Comparison of ENCODE assay signal across 21 cellular contexts in the genomic region with DNA sequence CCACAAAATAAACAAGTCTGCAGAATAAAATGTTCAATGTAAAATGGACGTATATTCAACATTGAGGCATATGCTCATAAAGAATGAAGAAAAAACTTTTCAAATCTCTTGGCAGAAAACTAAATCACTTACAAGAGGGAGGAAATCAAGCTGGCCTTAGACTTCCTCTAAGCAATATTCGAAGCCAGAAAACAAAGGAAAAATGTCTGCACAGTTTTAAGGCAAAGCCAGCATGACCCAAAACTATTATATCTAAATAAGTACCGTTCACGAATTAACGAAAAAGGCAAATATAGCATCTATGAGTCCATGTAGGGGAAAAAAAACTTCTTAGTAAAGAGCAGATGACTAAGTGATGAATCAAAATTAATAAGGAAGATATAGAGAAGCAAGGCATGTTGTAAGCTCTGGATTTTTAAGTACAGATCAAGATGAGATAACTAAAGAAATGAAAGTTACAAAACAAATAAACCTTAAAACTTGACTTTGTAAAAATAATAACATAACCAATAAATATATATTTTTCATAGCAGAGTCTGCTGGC.
DNase-seq lines count a peak whose midpoint lies in the region; ATAC-seq, FAIRE-seq and TF ChIP-seq lines count a peak whose summit lies in the region.
"Had no signal": no experiment of that assay in that cellular context is flagged by ENCODE, and none has a peak within 500 bp of the region (broad histone marks: within the 10 kb centered on the region; RNA-seq: fewer than 3 reads in every experiment).

No MANE protein-coding gene starts in this region.

- ATAC-seq in GM18873 (IDR thresholded peaks at IDR 0.05; ENCODE audit: low FRiP score, unreplicated experiment) = no peak
- ATAC-seq: WTC11 had no signal

- H4K20me1 ChIP-seq in SK-N-SH (ENCODE audit: insufficient read depth) = no peaks in the 10 kb centered on the region

- no peaks in the 10 kb centered on the region for H3K9me2 ChIP-seq in SK-N-SH

- H3K4me1 ChIP-seq in ACC112 (ENCODE audit: control insufficient read depth, insufficient read depth, low read length, unreplicated experiment) (peaks cover 8% of the 10 kb centered on the region), SK-N-SH (ENCODE audit: control insufficient read depth in 1 of 2, insufficient read depth in 2 of 2, low read depth in 1 of 2, low read length in 1 of 2) (peaks cover 0 to 8% of the 10 kb centered on the region in 2 experiments; a peak in 2 of 4 replicates)

- H3K27ac ChIP-seq in ACC112 (ENCODE audit: low read depth, low read length) = peak overlapping the region; percentile 26; the same call in 1 of the 2 replicates
- peak overlapping the region; percentile 50 to 62; a peak in 3 of 4 replicates for H3K27ac ChIP-seq in SK-N-SH (ENCODE audit: low read depth in 2 of 2, low read length in 1 of 2)
- H3K27ac ChIP-seq: dorsolateral prefrontal cortex, hepatocyte, sigmoid colon had no signal

- 44% methylated on average over 5 of the region's 5 CpGs for WGBS in SK-N-SH (ENCODE audit: low lambda C conversion rate)

- H3K79me2 ChIP-seq in ACC112 (ENCODE audit: control insufficient read depth, insufficient read depth, low read length, unreplicated experiment) = peaks cover 9% of the 10 kb centered on the region
- H3K79me2 ChIP-seq in SK-N-SH (ENCODE audit: insufficient read depth) = peaks cover 40% of the 10 kb centered on the region

- peaks cover 11% of the 10 kb centered on the region for H3F3A ChIP-seq in SK-N-SH (replicated peaks; ENCODE audit: insufficient read depth)

- no peak overlapping the region; the same call in 1 of the 2 replicates for H3K9ac ChIP-seq in SK-N-SH

- TF ChIP-seq CTCF in SK-N-SH (IDR thresholded peaks at IDR 0.05) = no peak
- TF ChIP-seq CTCF in fibroblast of pulmonary artery (IDR thresholded peaks at IDR 0.05; ENCODE audit: low read length, missing control alignments) = no peak
- TF ChIP-seq CTCF in GM10248 (IDR thresholded peaks at IDR 0.05; ENCODE audit: control extremely low read depth, extremely low read depth, low read depth, missing control alignments) = no peak

- CTCF ChIA-PET in SK-N-SH (lab: Yijun Ruan, JAX) (interaction anchor here (1.1 to 2.8 kb wide), 3 partner anchors 32 to 415 kb away, joined by 3 to 15 read pairs (median 4); no protein-coding TSS in a partner anchor), GM10248 (lab: Yijun Ruan, JAX) (interaction anchor here (1.0 kb wide), 1 partner anchor 64 kb away, joined by 3 read pairs; no protein-coding TSS in a partner anchor)

- H3K27me3 ChIP-seq in ACC112 (ENCODE audit: insufficient read depth, low read length) = no peaks in the 10 kb centered on the region
- H3K27me3 ChIP-seq in SK-N-SH (ENCODE audit: insufficient read depth) = no peaks in the 10 kb centered on the region
- H3K27me3 ChIP-seq: dorsolateral prefrontal cortex, hepatocyte, sigmoid colon had no signal

- H2AFZ ChIP-seq in ACC112 (ENCODE audit: low read length, unreplicated experiment) (peak overlapping the region; percentile 21), SK-N-SH (ENCODE audit: low read depth) (peak overlapping the region; percentile 1)
- H2AFZ ChIP-seq: hepatocyte had no signal

- peak; percentile 60 for FAIRE-seq in G401.6 (lab: Jason Lieb, UNC)

- POLR2A ChIA-PET in SK-N-SH (lab: Yijun Ruan, JAX) (no interaction called here), GM10248 (lab: Yijun Ruan, JAX) (interaction anchor here (0.9 kb wide), 1 partner anchor 86 kb away, joined by 4 read pairs; no protein-coding TSS in a partner anchor)

- TF ChIP-seq RAD21 in SK-N-SH (IDR thresholded peaks at IDR 0.05; ENCODE audit: low read length) = no peak

- H3K4me2 ChIP-seq in SK-N-SH = peak overlapping the region; percentile 4; the same call in 1 of the 2 replicates
- H3K4me2 ChIP-seq: hepatocyte had no signal

- H3K4me3 ChIP-seq in ACC112 (ENCODE audit: low read depth, low read length) = peak overlapping the region; percentile 26
- H3K4me3 ChIP-seq in SK-N-SH (ENCODE audit: low read depth in 2 of 2, low read length in 1 of 2) = no peak overlapping the region
- H3K4me3 ChIP-seq in fibroblast of pulmonary artery (replicated peaks; ENCODE audit: low read depth, low read length) = no peak overlapping the region
- H3K4me3 ChIP-seq: dorsolateral prefrontal cortex, hepatocyte, sigmoid colon had no signal

- H3K36me3 ChIP-seq in ACC112 (ENCODE audit: insufficient read depth, low read length) (no peaks in the 10 kb centered on the region), SK-N-SH (replicated peaks in 1 of 2; ENCODE audit: control insufficient read depth in 1 of 2, insufficient read depth in 2 of 2, low read length in 1 of 2) (peaks cover 0 to 16% of the 10 kb centered on the region in 2 experiments)
- H3K36me3 ChIP-seq: sigmoid colon had no signal

- DNase-seq in SK-N-SH = no peak
- peak; percentile 29 for DNase-seq in fibroblast of pulmonary artery (ENCODE audit: low read depth)
- no peak for DNase-seq in SW480 (ENCODE audit: low spot score)
- no peak for DNase-seq in GM10248 (ENCODE audit: extremely low spot score)
- no peak for DNase-seq in stimulated activated CD4-positive, alpha-beta T cell treated with anti-CD3 and anti-CD28 coated beads, Interleukin-4, amount 100 ng/mL, for 1 hour
- DNase-seq: activated CD8-positive, alpha-beta memory T cell treated with anti-CD3 and anti-CD28 coated beads for 24 hours; dorsolateral prefrontal cortex; midbrain; NCI-H1105 treated with DMSO at 0.1 percent for 48 hours; NCI-H2171 treated with DMSO at 0.1 percent for 48 hours; NCI-H82; RPMI8226; sigmoid colon; stimulated activated CD4-positive, alpha-beta T cell treated with anti-CD3 and anti-CD28 coated beads, Interleukin-2, amount 100 ng/mL, for 24 hours; substantia nigra; T-helper 2 cell had no signal

- H3K9me3 ChIP-seq in SK-N-SH = no peaks in the 10 kb centered on the region
- H3K9me3 ChIP-seq: sigmoid colon had no signal

- TF ChIP-seq EP300 in SK-N-SH (IDR thresholded peaks at IDR 0.05; ENCODE audit: borderline replicate concordance in 1 of 2, low read depth in 1 of 2, low read length in 1 of 2) = peak in 1 of 2 experiments; percentile 24; a peak in 1 of 4 replicates

TF ChIP-seq in SK-N-SH, 30 proteins besides CTCF, POLR2A, EP300 and RAD21:
- TF ChIP-seq TCF12 (IDR thresholded peaks at IDR 0.05) = peak; percentile 40
- TF ChIP-seq YY1 (IDR thresholded peaks at IDR 0.05; ENCODE audit: low read depth) = no peak
- TF ChIP-seq, protein P1, sequence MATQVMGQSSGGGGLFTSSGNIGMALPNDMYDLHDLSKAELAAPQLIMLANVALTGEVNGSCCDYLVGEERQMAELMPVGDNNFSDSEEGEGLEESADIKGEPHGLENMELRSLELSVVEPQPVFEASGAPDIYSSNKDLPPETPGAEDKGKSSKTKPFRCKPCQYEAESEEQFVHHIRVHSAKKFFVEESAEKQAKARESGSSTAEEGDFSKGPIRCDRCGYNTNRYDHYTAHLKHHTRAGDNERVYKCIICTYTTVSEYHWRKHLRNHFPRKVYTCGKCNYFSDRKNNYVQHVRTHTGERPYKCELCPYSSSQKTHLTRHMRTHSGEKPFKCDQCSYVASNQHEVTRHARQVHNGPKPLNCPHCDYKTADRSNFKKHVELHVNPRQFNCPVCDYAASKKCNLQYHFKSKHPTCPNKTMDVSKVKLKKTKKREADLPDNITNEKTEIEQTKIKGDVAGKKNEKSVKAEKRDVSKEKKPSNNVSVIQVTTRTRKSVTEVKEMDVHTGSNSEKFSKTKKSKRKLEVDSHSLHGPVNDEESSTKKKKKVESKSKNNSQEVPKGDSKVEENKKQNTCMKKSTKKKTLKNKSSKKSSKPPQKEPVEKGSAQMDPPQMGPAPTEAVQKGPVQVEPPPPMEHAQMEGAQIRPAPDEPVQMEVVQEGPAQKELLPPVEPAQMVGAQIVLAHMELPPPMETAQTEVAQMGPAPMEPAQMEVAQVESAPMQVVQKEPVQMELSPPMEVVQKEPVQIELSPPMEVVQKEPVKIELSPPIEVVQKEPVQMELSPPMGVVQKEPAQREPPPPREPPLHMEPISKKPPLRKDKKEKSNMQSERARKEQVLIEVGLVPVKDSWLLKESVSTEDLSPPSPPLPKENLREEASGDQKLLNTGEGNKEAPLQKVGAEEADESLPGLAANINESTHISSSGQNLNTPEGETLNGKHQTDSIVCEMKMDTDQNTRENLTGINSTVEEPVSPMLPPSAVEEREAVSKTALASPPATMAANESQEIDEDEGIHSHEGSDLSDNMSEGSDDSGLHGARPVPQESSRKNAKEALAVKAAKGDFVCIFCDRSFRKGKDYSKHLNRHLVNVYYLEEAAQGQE (IDR thresholded peaks at IDR 0.05; ENCODE audit: low read depth, low read length) = no peak
- no peak for TF ChIP-seq GABPA (IDR thresholded peaks at IDR 0.05; ENCODE audit: low read depth)
- TF ChIP-seq, protein P2, sequence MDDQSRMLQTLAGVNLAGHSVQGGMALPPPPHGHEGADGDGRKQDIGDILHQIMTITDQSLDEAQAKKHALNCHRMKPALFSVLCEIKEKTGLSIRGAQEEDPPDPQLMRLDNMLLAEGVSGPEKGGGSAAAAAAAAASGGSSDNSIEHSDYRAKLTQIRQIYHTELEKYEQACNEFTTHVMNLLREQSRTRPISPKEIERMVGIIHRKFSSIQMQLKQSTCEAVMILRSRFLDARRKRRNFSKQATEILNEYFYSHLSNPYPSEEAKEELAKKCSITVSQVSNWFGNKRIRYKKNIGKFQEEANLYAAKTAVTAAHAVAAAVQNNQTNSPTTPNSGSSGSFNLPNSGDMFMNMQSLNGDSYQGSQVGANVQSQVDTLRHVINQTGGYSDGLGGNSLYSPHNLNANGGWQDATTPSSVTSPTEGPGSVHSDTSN (IDR thresholded peaks at IDR 0.05) = peak; percentile 6; the same call in 1 of the 2 replicates
- TF ChIP-seq FOXM1 (IDR thresholded peaks at IDR 0.05; ENCODE audit: low read depth) = no peak
- TF ChIP-seq JUND (IDR thresholded peaks at IDR 0.05) = peak; percentile 41
- TF ChIP-seq FOSL2 (IDR thresholded peaks at IDR 0.05; ENCODE audit: borderline replicate concordance, low read depth) = peak; percentile 54; the same call in 1 of the 2 replicates
